In genomic region chr6:21666200-21666671, GRCh38 we compare ENCODE assay signal across 8 cellular contexts.
DNase-seq lines count a peak whose midpoint lies in the region; ATAC-seq and TF ChIP-seq lines count a peak whose summit lies in the region.

No MANE protein-coding gene starts in this region.

- TF ChIP-seq CTCF in brain (conservative IDR thresholded peaks at IDR 0.05) = no peak

- CTCF ChIA-PET in activated naive CD4-positive, alpha-beta T cell treated with anti-CD3 and anti-CD28 coated beads, Interleukin-2, amount 10 ng/mL, durations not matched to agents 7 days and 5 days (lab: Charles Lee) = no interaction called here

- H3K9me3 Mint-ChIP-seq in activated naive CD4-positive, alpha-beta T cell treated with anti-CD3 and anti-CD28 coated beads, Interleukin-2, amount 50 U/mL, for 24 hours = peaks cover 5% of the 10 kb centered on the region
- H3K9me3 Mint-ChIP-seq in activated naive CD4-positive, alpha-beta T cell treated with anti-CD3 and anti-CD28 coated beads, Interleukin-2, amount 10 ng/mL, durations not matched to agents 7 days and 5 days = no peaks in the 10 kb centered on the region
- H3K9me3 Mint-ChIP-seq in brain = peaks cover 3 to 6% (median 5%) of the 10 kb centered on the region in 5 experiments

- WGBS in urinary bladder = 1% methylated on average over 32 of the region's 32 CpGs

- H3K27ac ChIP-seq in urinary bladder (ENCODE audit: low read depth) = no peak overlapping the region

- no peak for ATAC-seq in GM18517 (IDR thresholded peaks at IDR 0.05; ENCODE audit: unreplicated experiment)

- no peak overlapping the region for H3K27ac Mint-ChIP-seq in activated naive CD4-positive, alpha-beta T cell treated with anti-CD3 and anti-CD28 coated beads, Interleukin-2, amount 50 U/mL, for 24 hours
- H3K27ac Mint-ChIP-seq in activated naive CD4-positive, alpha-beta T cell treated with anti-CD3 and anti-CD28 coated beads, Interleukin-2, amount 10 ng/mL, durations not matched to agents 7 days and 5 days = no peak overlapping the region
- H3K27ac Mint-ChIP-seq in brain = peak overlapping the region; percentile 88 to 99 (median 93)

- H3K4me3 Mint-ChIP-seq in activated naive CD4-positive, alpha-beta T cell treated with anti-CD3 and anti-CD28 coated beads, Interleukin-2, amount 50 U/mL, for 24 hours = peak overlapping the region; percentile 44
- H3K4me3 Mint-ChIP-seq in activated naive CD4-positive, alpha-beta T cell treated with anti-CD3 and anti-CD28 coated beads, Interleukin-2, amount 10 ng/mL, durations not matched to agents 7 days and 5 days = no peak overlapping the region
- H3K4me3 Mint-ChIP-seq in brain = peak overlapping the region; percentile 89 to 99 (median 94)

- H3K36me3 Mint-ChIP-seq in activated naive CD4-positive, alpha-beta T cell treated with anti-CD3 and anti-CD28 coated beads, Interleukin-2, amount 50 U/mL, for 24 hours = no peaks in the 10 kb centered on the region
- no peaks in the 10 kb centered on the region for H3K36me3 Mint-ChIP-seq in activated naive CD4-positive, alpha-beta T cell treated with anti-CD3 and anti-CD28 coated beads, Interleukin-2, amount 10 ng/mL, durations not matched to agents 7 days and 5 days
- peaks cover 13% of the 10 kb centered on the region for H3K36me3 Mint-ChIP-seq in brain

- H3K4me1 ChIP-seq in urinary bladder (ENCODE audit: insufficient read depth) = no peaks in the 10 kb centered on the region

- H3K27me3 Mint-ChIP-seq in activated naive CD4-positive, alpha-beta T cell treated with anti-CD3 and anti-CD28 coated beads, Interleukin-2, amount 50 U/mL, for 24 hours = peaks cover 48% of the 10 kb centered on the region
- peaks cover 64% of the 10 kb centered on the region for H3K27me3 Mint-ChIP-seq in activated naive CD4-positive, alpha-beta T cell treated with anti-CD3 and anti-CD28 coated beads, Interleukin-2, amount 10 ng/mL, durations not matched to agents 7 days and 5 days
- H3K27me3 Mint-ChIP-seq in brain = peaks cover 54% of the 10 kb centered on the region

- no peaks in the 10 kb centered on the region for H3K36me3 ChIP-seq in urinary bladder (ENCODE audit: insufficient read depth)

- H3K4me3 ChIP-seq in urinary bladder (ENCODE audit: low read depth, low read length) = peak overlapping the region; percentile 41

- no peak for DNase-seq in activated naive CD4-positive, alpha-beta T cell treated with anti-CD3 and anti-CD28 coated beads, Interleukin-2, amount 10 ng/mL, durations not matched to agents 7 days and 5 days
- DNase-seq in lung microvascular endothelial cell (ENCODE audit: low read depth in 2 of 2) (peak; percentile 15 to 20), SKM-1 (lab: John Stamatoyannopoulos, UW; ENCODE audit: unreplicated experiment) (no peak)
- DNase-seq in activated naive CD4-positive, alpha-beta T cell treated with Interleukin-2 at 50 U/mL for 16 hours = no peak

- H3K4me1 Mint-ChIP-seq in activated naive CD4-positive, alpha-beta T cell treated with anti-CD3 and anti-CD28 coated beads, Interleukin-2, amount 50 U/mL, for 24 hours = peaks cover 22% of the 10 kb centered on the region
- H3K4me1 Mint-ChIP-seq in activated naive CD4-positive, alpha-beta T cell treated with anti-CD3 and anti-CD28 coated beads, Interleukin-2, amount 10 ng/mL, durations not matched to agents 7 days and 5 days = peaks cover 20% of the 10 kb centered on the region
- H3K4me1 Mint-ChIP-seq in brain = peaks cover 64% of the 10 kb centered on the region

Comparison
In these comparisons a context has a peak if more than half of its experiments do, and no peak if none do; other contexts are left out.
1. H3K27ac Mint-ChIP-seq: peak in brain (5 of 5); none in activated naive CD4-positive, alpha-beta T cell treated with anti-CD3 and anti-CD28 coated beads, Interleukin-2, amount 50 U/mL, for 24 hours (single experiment) and activated naive CD4-positive, alpha-beta T cell treated with anti-CD3 and anti-CD28 coated beads, Interleukin-2, amount 10 ng/mL, durations not matched to agents 7 days and 5 days (single experiment).
2. DNase-seq: peak in lung microvascular endothelial cell (2 of 2); none in activated naive CD4-positive, alpha-beta T cell treated with anti-CD3 and anti-CD28 coated beads, Interleukin-2, amount 10 ng/mL, durations not matched to agents 7 days and 5 days (single experiment), SKM-1 (single experiment) and activated naive CD4-positive, alpha-beta T cell treated with Interleukin-2 at 50 U/mL for 16 hours (single experiment).